1 cellular context compared by ENCODE assay signal in genomic region chr3:137224464-137224863, GRCh38.
TF ChIP-seq lines count a peak whose summit lies in the region.

No MANE protein-coding gene starts in this region.

TF ChIP-seq in GM12878, 131 proteins besides CTCF, POLR2A, EP300 and RAD21 (continued from another document and continues in another):
- TF ChIP-seq TARDBP (IDR thresholded peaks at IDR 0.05; ENCODE audit: borderline replicate concordance) = no peak
- TF ChIP-seq ZNF592 (IDR thresholded peaks at IDR 0.05) = no peak
- TF ChIP-seq CEBPB (IDR thresholded peaks at IDR 0.05; ENCODE audit: borderline replicate concordance in 1 of 2, low read depth in 2 of 2, low read length in 2 of 2) = no peak
- TF ChIP-seq SP1 (IDR thresholded peaks at IDR 0.05; ENCODE audit: low read depth, low read length) = no peak
- no peak for TF ChIP-seq ASH2L (IDR thresholded peaks at IDR 0.05; ENCODE audit: borderline replicate concordance, low read depth)
- peak; percentile 56 for TF ChIP-seq TCF7 (IDR thresholded peaks at IDR 0.05; ENCODE audit: borderline replicate concordance)
- no peak for TF ChIP-seq MEF2B (IDR thresholded peaks at IDR 0.05; ENCODE audit: partially characterized antibody, poor library complexity, severe bottlenecking)
- no peak for TF ChIP-seq MXI1 (IDR thresholded peaks at IDR 0.05; ENCODE audit: low read depth, low read length)
- no peak for TF ChIP-seq NKRF (conservative IDR thresholded peaks at IDR 0.05)
- TF ChIP-seq CREM (IDR thresholded peaks at IDR 0.05; ENCODE audit: low read depth) = peak; percentile 37; the same call in 1 of the 2 replicates
- no peak for TF ChIP-seq JUND (IDR thresholded peaks at IDR 0.05; ENCODE audit: low read depth, low read length)
- TF ChIP-seq RELB (IDR thresholded peaks at IDR 0.05; ENCODE audit: low read depth) = no peak
- no peak for TF ChIP-seq SMC3 (IDR thresholded peaks at IDR 0.05; ENCODE audit: borderline replicate concordance, low read length)
- TF ChIP-seq ATF7 (IDR thresholded peaks at IDR 0.05; ENCODE audit: low read depth) = no peak
- no peak for TF ChIP-seq POU2F2 (IDR thresholded peaks at IDR 0.05; ENCODE audit: borderline replicate concordance, low read depth, low read length)
- no peak for TF ChIP-seq ZNF24 (IDR thresholded peaks at IDR 0.05)
- no peak for TF ChIP-seq NFXL1 (IDR thresholded peaks at IDR 0.05; ENCODE audit: borderline replicate concordance)
- TF ChIP-seq HSF1 (IDR thresholded peaks at IDR 0.05; ENCODE audit: low read depth, low read length) = no peak
- no peak for TF ChIP-seq LARP7 (IDR thresholded peaks at IDR 0.05)
- TF ChIP-seq ZSCAN29 (IDR thresholded peaks at IDR 0.05) = no peak
- TF ChIP-seq NFIC (IDR thresholded peaks at IDR 0.05; ENCODE audit: low read depth, low read length) = peak; percentile 68; the same call in 1 of the 2 replicates
- TF ChIP-seq CBX3 (IDR thresholded peaks at IDR 0.05; ENCODE audit: borderline replicate concordance, low read depth) = no peak
- peak; percentile 52; the same call in 1 of the 2 replicates for TF ChIP-seq EED (IDR thresholded peaks at IDR 0.05; ENCODE audit: low read depth)
- peak; percentile 79 for TF ChIP-seq RUNX3 (IDR thresholded peaks at IDR 0.05; ENCODE audit: low read length)
- TF ChIP-seq SUZ12 (IDR thresholded peaks at IDR 0.05; ENCODE audit: unreplicated experiment) = no peak
- TF ChIP-seq CBX5 (IDR thresholded peaks at IDR 0.05; ENCODE audit: low read depth) = no peak
- TF ChIP-seq CHD1 (IDR thresholded peaks at IDR 0.05; ENCODE audit: low read depth, low read length) = no peak
- no peak for TF ChIP-seq ZBTB40 (IDR thresholded peaks at IDR 0.05; ENCODE audit: borderline replicate concordance)
- no peak for TF ChIP-seq CUX1 (IDR thresholded peaks at IDR 0.05; ENCODE audit: insufficient replicate concordance, low read depth, low read length)
- TF ChIP-seq SRF (IDR thresholded peaks at IDR 0.05; ENCODE audit: low read depth in 2 of 2, low read length in 2 of 2) = no peak
- TF ChIP-seq SPI1 (IDR thresholded peaks at IDR 0.05; ENCODE audit: borderline replicate concordance, insufficient read depth, low read depth, low read length) = no peak
- no peak for TF ChIP-seq MYB (IDR thresholded peaks at IDR 0.05; ENCODE audit: borderline replicate concordance, low read depth, low read length)
- TF ChIP-seq CBFB (IDR thresholded peaks at IDR 0.05; ENCODE audit: low read depth) = peak; percentile 34; the same call in 1 of the 2 replicates
- no peak for TF ChIP-seq ZBED1 (IDR thresholded peaks at IDR 0.05; ENCODE audit: borderline replicate concordance)
- peak; percentile 9; the same call in 1 of the 2 replicates for TF ChIP-seq BCL11A (IDR thresholded peaks at IDR 0.05; ENCODE audit: low read depth, low read length)
- TF ChIP-seq JUNB (IDR thresholded peaks at IDR 0.05) = peak; percentile 84
- TF ChIP-seq EGR1 (IDR thresholded peaks at IDR 0.05; ENCODE audit: borderline replicate concordance in 1 of 2, low read depth in 2 of 2, low read length in 2 of 2) = no peak
- no peak for TF ChIP-seq WRNIP1 (IDR thresholded peaks at IDR 0.05; ENCODE audit: borderline replicate concordance, low read depth, low read length)
- TF ChIP-seq PAX8 (IDR thresholded peaks at IDR 0.05) = no peak
- no peak for TF ChIP-seq ZNF207 (IDR thresholded peaks at IDR 0.05; ENCODE audit: borderline replicate concordance)
- no peak for TF ChIP-seq IKZF2 (IDR thresholded peaks at IDR 0.05)
- no peak for TF ChIP-seq E4F1 (IDR thresholded peaks at IDR 0.05; ENCODE audit: borderline replicate concordance, partially characterized antibody)
